8 cellular contexts compared by ENCODE assay signal in the genomic region with DNA sequence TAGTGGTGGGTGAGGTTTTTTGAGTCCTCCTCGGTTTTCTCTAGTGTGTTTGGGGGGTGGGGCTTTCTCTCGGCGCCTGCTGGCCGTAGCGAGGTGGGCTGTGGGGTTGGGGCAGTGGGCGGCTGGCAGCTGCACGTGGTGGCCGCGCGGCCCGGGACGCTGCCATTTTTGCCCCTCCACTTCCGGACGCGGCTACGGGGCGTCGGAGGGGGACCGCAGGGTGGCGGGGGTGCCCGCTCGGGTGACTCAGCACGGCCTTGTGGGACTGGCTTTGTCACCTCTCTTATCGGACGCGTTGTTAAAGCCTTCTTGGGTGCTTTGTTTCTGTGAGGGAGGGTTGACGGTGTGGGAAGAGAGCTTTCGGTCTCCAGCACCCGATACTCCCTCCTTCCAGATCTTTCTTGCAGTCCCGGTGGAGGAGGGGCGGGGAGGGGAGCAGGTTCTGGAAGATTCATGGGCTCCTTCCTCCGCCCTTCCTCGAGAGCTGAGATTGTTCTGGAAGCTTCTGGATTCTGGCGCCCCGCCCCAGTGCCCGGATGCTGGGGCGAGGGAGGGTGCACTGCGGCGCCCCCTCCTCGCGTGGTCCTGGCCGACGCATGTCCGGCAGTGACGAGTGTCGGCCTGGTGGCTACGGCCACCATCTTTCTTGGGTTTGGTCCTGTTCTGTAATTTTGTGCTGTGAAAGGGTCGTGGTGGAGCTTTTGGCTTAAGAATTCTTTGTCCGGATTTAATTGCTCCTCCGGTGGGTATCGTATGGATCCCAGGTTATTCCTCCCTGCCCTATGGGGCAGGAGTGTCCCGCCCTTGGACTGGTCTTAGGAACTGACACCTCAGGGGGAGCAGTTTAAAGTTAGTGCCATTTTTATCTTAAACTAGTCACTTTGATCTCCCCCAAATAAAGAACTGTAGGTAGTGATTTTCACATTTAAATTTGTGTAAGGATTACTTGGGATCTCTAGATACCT. TPM values are rescaled to one million over a fixed set of nuclear protein-coding genes. Genes with fewer than 3 reads are reported as not detected.
DNase-seq lines count a peak whose midpoint lies in the region; ATAC-seq, FAIRE-seq and TF ChIP-seq lines count a peak whose summit lies in the region.

No MANE protein-coding gene starts in this region.

- in situ Hi-C loops in GM23248 (cut with MboI) = no loop called here
- in situ Hi-C loops in HepG2 (cut with HindIII; ENCODE audit: extremely low pct_ligation_motif_present, low pct_unique_long_range_greater_than_20kb) = no loop called here

- no peaks in the 10 kb centered on the region for H3K9me2 ChIP-seq in DOHH2 (replicated peaks; ENCODE audit: control insufficient read depth, low read length)
- H3K9me2 ChIP-seq in GM23248 (ENCODE audit: insufficient read depth) = no peaks in the 10 kb centered on the region

- H3F3A ChIP-seq in DOHH2 (ENCODE audit: control insufficient read depth, insufficient read depth) = peaks cover 55% of the 10 kb centered on the region
- H3F3A ChIP-seq in GM23248 (ENCODE audit: insufficient read depth) = peaks cover 54% of the 10 kb centered on the region

- H3K27me3 ChIP-seq in DOHH2 (ENCODE audit: control insufficient read depth, low read length) (no peaks in the 10 kb centered on the region), GM23248 (replicated peaks; ENCODE audit: insufficient read depth) (no peaks in the 10 kb centered on the region), colonic mucosa (no peaks in the 10 kb centered on the region), HepG2 (ENCODE audit: control insufficient read depth in 1 of 2, insufficient read depth in 2 of 2, low read length in 2 of 2) (no peaks in the 10 kb centered on the region; a peak in 1 of 5 replicates)

- H3K9ac ChIP-seq in GM23248 (peak overlapping the region; percentile 99), colonic mucosa (ENCODE audit: low read depth in 2 of 2, low read length in 2 of 2) (peak overlapping the region; percentile 71 to 100), HepG2 (ENCODE audit: insufficient read depth, low read depth, low read length) (peak overlapping the region; percentile 99)

- H2AFZ ChIP-seq in GM23248 (no peak overlapping the region; the same call in 1 of the 2 replicates), HepG2 (ENCODE audit: low read length) (no peak overlapping the region)

- H3K27ac ChIP-seq in DOHH2 (ENCODE audit: low read depth, low read length) = peak overlapping the region; percentile 83
- H3K27ac ChIP-seq in GM23248 = peak overlapping the region; percentile 93
- H3K27ac ChIP-seq in colonic mucosa = peak overlapping the region; percentile 97
- peak overlapping the region; percentile 96 for H3K27ac ChIP-seq in HepG2 (ENCODE audit: extremely low read length, insufficient read depth, low read length)

- intact Hi-C loops in colonic mucosa (cut with DNase I) (no loop called here), HepG2 (cut with micrococcal nuclease; ENCODE audit: unreplicated experiment) (no loop called here)

- H3K9me3 ChIP-seq in DOHH2 (ENCODE audit: control insufficient read depth, insufficient read depth, low read length) (no peaks in the 10 kb centered on the region), GM23248 (ENCODE audit: low read depth) (no peaks in the 10 kb centered on the region), colonic mucosa (no peaks in the 10 kb centered on the region), HepG2 (ENCODE audit: low read length) (no peaks in the 10 kb centered on the region)

- POLR2A ChIA-PET in HepG2 (lab: Yijun Ruan, JAX) = interaction anchor here (1.0 to 8.4 kb wide), 36 partner anchors 8 to 621 kb away, joined by 3 to 264 read pairs (median 9); partner anchors contain the start of genes AARS2, GTPBP2, MRPL14 and SLC29A1

- peaks cover 57% of the 10 kb centered on the region for H3K36me3 ChIP-seq in DOHH2 (ENCODE audit: control insufficient read depth, low read length)
- H3K36me3 ChIP-seq in GM23248 (ENCODE audit: low read depth) = peaks cover 47% of the 10 kb centered on the region
- peaks cover 22% of the 10 kb centered on the region for H3K36me3 ChIP-seq in colonic mucosa
- H3K36me3 ChIP-seq in HepG2 (replicated peaks in 1 of 2; ENCODE audit: control insufficient read depth in 1 of 2, insufficient read depth in 2 of 2, low read length in 2 of 2) = peaks cover 24 to 45% of the 10 kb centered on the region in 2 experiments

- no peak for FAIRE-seq in HepG2 (lab: Jason Lieb, UNC)

- 0 out of 2 replicates have a peak, but pooled peaks have one; percentile 4 for TF ChIP-seq RAD21 in HepG2 (CRISPR knock-in tag; IDR thresholded peaks at IDR 0.05)

- CTCF ChIA-PET in HepG2 (lab: Yijun Ruan, JAX; ENCODE audit: low intra/inter-chr PET ratio, low total read pairs) = no interaction called here

- ATAC-seq in HepG2 = peak; percentile 13

- H3K4me2 ChIP-seq in DOHH2 (ENCODE audit: low read length) = peak overlapping the region; percentile 74
- H3K4me2 ChIP-seq in GM23248 (ENCODE audit: unreplicated experiment) = peak overlapping the region; percentile 100
- peak overlapping the region; percentile 85 for H3K4me2 ChIP-seq in HepG2 (ENCODE audit: low read depth, low read length)

- no peak; a peak in 1 of 4 replicates for TF ChIP-seq POLR2A in HepG2 (IDR thresholded peaks at IDR 0.05; ENCODE audit: insufficient read depth in 1 of 2, low read depth in 2 of 2, low read length in 2 of 2)

- TF ChIP-seq EP300 in HepG2 (IDR thresholded peaks at IDR 0.05; ENCODE audit: low read depth in 2 of 2, low read length in 2 of 2) = peak in 1 of 2 experiments; percentile 35; a peak in 1 of 4 replicates
- 0 out of 2 replicates have a peak, but pooled peaks have one; percentile 13 for TF ChIP-seq EP300 in HepG2 (CRISPR knock-in tag; IDR thresholded peaks at IDR 0.05; ENCODE audit: borderline replicate concordance)

- H3K4me1 ChIP-seq in DOHH2 (ENCODE audit: control insufficient read depth, low read length) = peaks cover 32% of the 10 kb centered on the region
- peaks cover 19% of the 10 kb centered on the region for H3K4me1 ChIP-seq in GM23248 (ENCODE audit: insufficient read depth)
- H3K4me1 ChIP-seq in colonic mucosa = peaks cover 4% of the 10 kb centered on the region
- peaks cover 70% of the 10 kb centered on the region for H3K4me1 ChIP-seq in HepG2 (ENCODE audit: insufficient read depth, low read length)

- WGBS in GM23248 (ENCODE audit: low coverage in 1 of 2, low lambda C conversion rate in 2 of 2, missing lambda C conversion rate in 2 of 2), 2 experiments = 1% methylated on average over 29 to 52 of the region's 52 CpGs
- 2% methylated on average over 32 of the region's 52 CpGs for WGBS in HepG2 (ENCODE audit: low lambda C conversion rate)

- H3K4me3 ChIP-seq in DOHH2 (ENCODE audit: low read length) (peak overlapping the region; percentile 83), GM23248 (peak overlapping the region; percentile 100), colonic mucosa (peak overlapping the region; percentile 91), HepG2 (replicated peaks in 1 of 3; ENCODE audit: insufficient read depth in 1 of 3, low read depth in 2 of 3, low read length in 3 of 3) (peak overlapping the region; percentile 81 to 97 (median 87))

- peaks cover 45% of the 10 kb centered on the region for H3K79me2 ChIP-seq in DOHH2 (ENCODE audit: control insufficient read depth, low read length)
- H3K79me2 ChIP-seq in GM23248 (ENCODE audit: insufficient read depth) = peaks cover 57% of the 10 kb centered on the region
- H3K79me2 ChIP-seq in HepG2 (ENCODE audit: insufficient read depth, low read length) = peaks cover 54% of the 10 kb centered on the region

- BruUV-seq in HepG2 (replicated peaks; lab: Mats Ljungman, UMichigan) = TSS peak; percentile 52

- TF ChIP-seq CTCF in DOHH2 (IDR thresholded peaks at IDR 0.05; ENCODE audit: low read depth, low read length, poor library complexity, severe bottlenecking) (no peak), colonic mucosa (IDR thresholded peaks at IDR 0.05) (no peak), HepG2 (CRISPR knock-in tag; IDR thresholded peaks at IDR 0.05) (no peak)

- DNase-seq in GM23248 = peak; percentile 81
- peak; percentile 46 for DNase-seq in MV-4-11 (lab: John Stamatoyannopoulos, UW)
- DNase-seq in activated CD4-positive, alpha-beta T cell treated with anti-CD3 and anti-CD28 coated beads for 48 hours = peak; percentile 90
- peak; percentile 88 for DNase-seq in colonic mucosa
- DNase-seq in HepG2 (ENCODE audit: low spot score) = peak; percentile 36
- DNase-seq in stimulated activated CD4-positive, alpha-beta T cell treated with anti-CD3 and anti-CD28 coated beads, Interleukin-2, amount 100 ng/mL, for 4 hours (ENCODE audit: low read depth) = peak; percentile 89
- no peak for DNase-seq in DMS153 (lab: John Stamatoyannopoulos, UW)

- H4K20me1 ChIP-seq in DOHH2 (ENCODE audit: control insufficient read depth, insufficient read depth, low read depth, low read length) (peaks cover 34% of the 10 kb centered on the region), GM23248 (ENCODE audit: insufficient read depth) (peaks cover 40% of the 10 kb centered on the region; the same call in 1 of the 2 replicates), HepG2 (ENCODE audit: insufficient read depth, low read length) (peaks cover 56% of the 10 kb centered on the region)

RNA-seq across cellular contexts. Expression of gene HSP90AB1, which starts 0.7 kb away (rescaled TPM):
- 686 and 732 TPM in 2 replicates for total RNA-seq in GM23248 (2014; rRNA removed; shearing (Covaris generic))
- polyA plus RNA-seq in GM23248 (2016; fragmentation: Nextera tagmentation; extraction: Ambion mirVana) (392 and 395 TPM in 2 replicates), HepG2 (2011; rRNA removed) (1,076 and 1,325 TPM in 2 replicates)
- total RNA-seq in colonic mucosa (1,000 to 10,000 TPM in 1 of 2 donors, 100 to 1,000 TPM in 1; 409 to 1,163 TPM), HepG2 (2016; rRNA removed; fragmentation: Illumina TruSeq; extraction: Trizol) (1,472 and 2,212 TPM in 2 replicates)
- total RNA-seq in HepG2 (2016; cell fraction: cytosol; rRNA removed; fragmentation: Illumina TruSeq; extraction: Trizol; ENCODE audit: low read depth) = 123 and 155 TPM in 2 replicates
- total RNA-seq in HepG2 (2016; cell fraction: insoluble cytoplasmic fraction; rRNA removed; fragmentation: Illumina TruSeq; extraction: Trizol) = 1,508 and 1,964 TPM in 2 replicates
- total RNA-seq in HepG2 (2016; cell fraction: membrane; rRNA removed; fragmentation: Illumina TruSeq; extraction: Trizol) = 383 and 490 TPM in 2 replicates
- total RNA-seq in HepG2 (2016; cell fraction: nucleus; rRNA removed; fragmentation: Illumina TruSeq; extraction: Trizol) = 1,014 and 1,081 TPM in 2 replicates
- 1,072 and 1,224 TPM in 2 replicates for polyA plus RNA-seq in HepG2 (2011; cell fraction: cytosol; rRNA removed)
- 279 and 406 TPM in 2 replicates for polyA plus RNA-seq in HepG2 (2011; cell fraction: nucleus; rRNA removed)
- polyA plus RNA-seq in HepG2 (2012) = 1,683 and 1,883 TPM in 2 replicates
- polyA plus RNA-seq in HepG2 (2016; cell fraction: cytosol; fragmentation: Illumina TruSeq; extraction: Trizol; ENCODE audit: low read depth) = 155 and 188 TPM in 2 replicates
- polyA plus RNA-seq in HepG2 (2016; cell fraction: insoluble cytoplasmic fraction; fragmentation: Illumina TruSeq; extraction: Trizol; ENCODE audit: low read depth) = 2,023 and 2,380 TPM in 2 replicates
- 336 and 456 TPM in 2 replicates for polyA plus RNA-seq in HepG2 (2016; cell fraction: membrane; fragmentation: Illumina TruSeq; extraction: Trizol; ENCODE audit: low read depth)
- 1,245 and 1,272 TPM in 2 replicates for polyA plus RNA-seq in HepG2 (2016; cell fraction: nucleus; fragmentation: Illumina TruSeq; extraction: Trizol; ENCODE audit: insufficient read depth, low read depth)
- 1,001 and 1,123 TPM in 2 replicates for polyA minus RNA-seq in HepG2 (2011; rRNA and poly(A)+ RNA removed; ENCODE audit: low replicate concordance)
- 1,091 and 1,101 TPM in 2 replicates for polyA minus RNA-seq in HepG2 (2011; cell fraction: cytosol; rRNA and poly(A)+ RNA removed)
- polyA minus RNA-seq in HepG2 (2011; cell fraction: nucleus; rRNA and poly(A)+ RNA removed) = 271 and 440 TPM in 2 replicates

RNA-seq across cellular contexts. Expression of gene SLC35B2, which starts 9.7 kb away (rescaled TPM):
- 106 and 114 TPM in 2 replicates for total RNA-seq in GM23248 (2014; rRNA removed; shearing (Covaris generic))
- polyA plus RNA-seq in GM23248 (2016; fragmentation: Nextera tagmentation; extraction: Ambion mirVana) = 101 and 103 TPM in 2 replicates
- 10 to 100 TPM; 42.7 to 52.2 TPM for total RNA-seq in colonic mucosa
- total RNA-seq in HepG2 (2016; rRNA removed; fragmentation: Illumina TruSeq; extraction: Trizol) = 34.9 and 61.1 TPM in 2 replicates
- total RNA-seq in HepG2 (2016; cell fraction: cytosol; rRNA removed; fragmentation: Illumina TruSeq; extraction: Trizol; ENCODE audit: low read depth) = 21.2 and 24.1 TPM in 2 replicates
- 35.1 and 62.8 TPM in 2 replicates for total RNA-seq in HepG2 (2016; cell fraction: insoluble cytoplasmic fraction; rRNA removed; fragmentation: Illumina TruSeq; extraction: Trizol)
- total RNA-seq in HepG2 (2016; cell fraction: membrane; rRNA removed; fragmentation: Illumina TruSeq; extraction: Trizol) = 44.9 and 53.8 TPM in 2 replicates
- total RNA-seq in HepG2 (2016; cell fraction: nucleus; rRNA removed; fragmentation: Illumina TruSeq; extraction: Trizol) = 56.1 and 63.9 TPM in 2 replicates
- 148 and 168 TPM in 2 replicates for polyA plus RNA-seq in HepG2 (2011; rRNA removed)
- 139 and 176 TPM in 2 replicates for polyA plus RNA-seq in HepG2 (2011; cell fraction: cytosol; rRNA removed)
- polyA plus RNA-seq in HepG2 (2011; cell fraction: nucleus; rRNA removed) = 99.4 and 112 TPM in 2 replicates
- polyA plus RNA-seq in HepG2 (2012) = 54.8 and 61.1 TPM in 2 replicates
- polyA plus RNA-seq in HepG2 (2016; cell fraction: cytosol; fragmentation: Illumina TruSeq; extraction: Trizol; ENCODE audit: low read depth) = 26.8 and 34.1 TPM in 2 replicates
- 41.4 and 43.9 TPM in 2 replicates for polyA plus RNA-seq in HepG2 (2016; cell fraction: insoluble cytoplasmic fraction; fragmentation: Illumina TruSeq; extraction: Trizol; ENCODE audit: low read depth)
- polyA plus RNA-seq in HepG2 (2016; cell fraction: membrane; fragmentation: Illumina TruSeq; extraction: Trizol; ENCODE audit: low read depth) = 45.2 and 53.5 TPM in 2 replicates
- polyA plus RNA-seq in HepG2 (2016; cell fraction: nucleus; fragmentation: Illumina TruSeq; extraction: Trizol; ENCODE audit: insufficient read depth, low read depth) = 95.9 and 97.5 TPM in 2 replicates
- 148 and 221 TPM in 2 replicates for polyA minus RNA-seq in HepG2 (2011; rRNA and poly(A)+ RNA removed; ENCODE audit: low replicate concordance)
- polyA minus RNA-seq in HepG2 (2011; cell fraction: cytosol; rRNA and poly(A)+ RNA removed) = 47.0 and 47.4 TPM in 2 replicates
- 26.1 and 26.9 TPM in 2 replicates for polyA minus RNA-seq in HepG2 (2011; cell fraction: nucleus; rRNA and poly(A)+ RNA removed)

RNA-seq across cellular contexts. Expression of gene NFKBIE, which starts 17.7 kb away (rescaled TPM):
- 2.3 and 6.3 TPM in 2 replicates for total RNA-seq in GM23248 (2014; rRNA removed; shearing (Covaris generic))
- polyA plus RNA-seq in GM23248 (2016; fragmentation: Nextera tagmentation; extraction: Ambion mirVana) (3.5 and 4.5 TPM in 2 replicates), HepG2 (2011; rRNA removed) (6.7 and 8.5 TPM in 2 replicates)
- total RNA-seq in colonic mucosa (10 to 100 TPM; 11.9 to 18.8 TPM), HepG2 (2016; rRNA removed; fragmentation: Illumina TruSeq; extraction: Trizol) (14.5 and 15.0 TPM in 2 replicates)
- total RNA-seq in HepG2 (2016; cell fraction: cytosol; rRNA removed; fragmentation: Illumina TruSeq; extraction: Trizol; ENCODE audit: low read depth) = 5.3 and 5.4 TPM in 2 replicates
- 15.7 and 16.3 TPM in 2 replicates for total RNA-seq in HepG2 (2016; cell fraction: insoluble cytoplasmic fraction; rRNA removed; fragmentation: Illumina TruSeq; extraction: Trizol)
- 10.7 and 10.8 TPM in 2 replicates for total RNA-seq in HepG2 (2016; cell fraction: membrane; rRNA removed; fragmentation: Illumina TruSeq; extraction: Trizol)
- 8.5 and 11.8 TPM in 2 replicates for total RNA-seq in HepG2 (2016; cell fraction: nucleus; rRNA removed; fragmentation: Illumina TruSeq; extraction: Trizol)
- 7.7 and 9.3 TPM in 2 replicates for polyA plus RNA-seq in HepG2 (2011; cell fraction: cytosol; rRNA removed)
- polyA plus RNA-seq in HepG2 (2011; cell fraction: nucleus; rRNA removed) = 11.7 and 15.6 TPM in 2 replicates
- polyA plus RNA-seq in HepG2 (2012) = 7.1 TPM in 2 replicates
- 3.3 and 4.0 TPM in 2 replicates for polyA plus RNA-seq in HepG2 (2016; cell fraction: cytosol; fragmentation: Illumina TruSeq; extraction: Trizol; ENCODE audit: low read depth)
- polyA plus RNA-seq in HepG2 (2016; cell fraction: insoluble cytoplasmic fraction; fragmentation: Illumina TruSeq; extraction: Trizol; ENCODE audit: low read depth) = 14.6 and 14.8 TPM in 2 replicates
- 5.7 and 7.3 TPM in 2 replicates for polyA plus RNA-seq in HepG2 (2016; cell fraction: membrane; fragmentation: Illumina TruSeq; extraction: Trizol; ENCODE audit: low read depth)
- polyA plus RNA-seq in HepG2 (2016; cell fraction: nucleus; fragmentation: Illumina TruSeq; extraction: Trizol; ENCODE audit: insufficient read depth, low read depth) = 14.2 and 16.3 TPM in 2 replicates
- 3.3 and 10.9 TPM in 2 replicates for polyA minus RNA-seq in HepG2 (2011; rRNA and poly(A)+ RNA removed; ENCODE audit: low replicate concordance)
- polyA minus RNA-seq in HepG2 (2011; cell fraction: cytosol; rRNA and poly(A)+ RNA removed) = 4.6 and 6.2 TPM in 2 replicates
- 4.5 and 8.3 TPM in 2 replicates for polyA minus RNA-seq in HepG2 (2011; cell fraction: nucleus; rRNA and poly(A)+ RNA removed)

RNA-seq across cellular contexts. Expression of gene TMEM151B, which starts 22.6 kb away (rescaled TPM):
- total RNA-seq in GM23248 (2014; rRNA removed; shearing (Covaris generic)) = not detected in 2 replicates
- polyA plus RNA-seq in GM23248 (2016; fragmentation: Nextera tagmentation; extraction: Ambion mirVana) (not detected in 2 replicates), HepG2 (2011; rRNA removed) (0.01 TPM in 1 of 2 replicates, not detected in the other)
- total RNA-seq in colonic mucosa (under 1 TPM; 0.12 to 0.19 TPM), HepG2 (2016; rRNA removed; fragmentation: Illumina TruSeq; extraction: Trizol) (not detected in 2 replicates)
- not detected in 2 replicates for total RNA-seq in HepG2 (2016; cell fraction: cytosol; rRNA removed; fragmentation: Illumina TruSeq; extraction: Trizol; ENCODE audit: low read depth)
- 0.06 TPM in 1 of 2 replicates, not detected in the other for total RNA-seq in HepG2 (2016; cell fraction: insoluble cytoplasmic fraction; rRNA removed; fragmentation: Illumina TruSeq; extraction: Trizol)
- total RNA-seq in HepG2 (2016; cell fraction: membrane; rRNA removed; fragmentation: Illumina TruSeq; extraction: Trizol) = not detected in 2 replicates
- not detected in 2 replicates for total RNA-seq in HepG2 (2016; cell fraction: nucleus; rRNA removed; fragmentation: Illumina TruSeq; extraction: Trizol)
- 0.01 TPM in 1 of 2 replicates, not detected in the other for polyA plus RNA-seq in HepG2 (2011; cell fraction: cytosol; rRNA removed)
- polyA plus RNA-seq in HepG2 (2011; cell fraction: nucleus; rRNA removed) = 0.02 TPM in 1 of 2 replicates, not detected in the other
- 0.19 TPM in 2 replicates for polyA plus RNA-seq in HepG2 (2012)
- polyA plus RNA-seq in HepG2 (2016; cell fraction: cytosol; fragmentation: Illumina TruSeq; extraction: Trizol; ENCODE audit: low read depth) = not detected in 2 replicates
- polyA plus RNA-seq in HepG2 (2016; cell fraction: insoluble cytoplasmic fraction; fragmentation: Illumina TruSeq; extraction: Trizol; ENCODE audit: low read depth) = not detected in 2 replicates
- not detected in 2 replicates for polyA plus RNA-seq in HepG2 (2016; cell fraction: membrane; fragmentation: Illumina TruSeq; extraction: Trizol; ENCODE audit: low read depth)
- not detected in 2 replicates for polyA plus RNA-seq in HepG2 (2016; cell fraction: nucleus; fragmentation: Illumina TruSeq; extraction: Trizol; ENCODE audit: insufficient read depth, low read depth)
- not detected in 2 replicates for polyA minus RNA-seq in HepG2 (2011; rRNA and poly(A)+ RNA removed; ENCODE audit: low replicate concordance)
- not detected in 2 replicates for polyA minus RNA-seq in HepG2 (2011; cell fraction: cytosol; rRNA and poly(A)+ RNA removed)
- not detected in 2 replicates for polyA minus RNA-seq in HepG2 (2011; cell fraction: nucleus; rRNA and poly(A)+ RNA removed)

RNA-seq across cellular contexts. Expression of gene SLC29A1, which starts 24.2 kb away (rescaled TPM):
- total RNA-seq in GM23248 (2014; rRNA removed; shearing (Covaris generic)) = 12.2 and 17.1 TPM in 2 replicates
- polyA plus RNA-seq in GM23248 (2016; fragmentation: Nextera tagmentation; extraction: Ambion mirVana) = 18.4 and 19.2 TPM in 2 replicates
- total RNA-seq in colonic mucosa = 10 to 100 TPM; 17.0 to 19.1 TPM
- total RNA-seq in HepG2 (2016; rRNA removed; fragmentation: Illumina TruSeq; extraction: Trizol) = 23.1 and 43.2 TPM in 2 replicates
- total RNA-seq in HepG2 (2016; cell fraction: cytosol; rRNA removed; fragmentation: Illumina TruSeq; extraction: Trizol; ENCODE audit: low read depth) = 19.7 and 24.6 TPM in 2 replicates
- 22.9 and 41.9 TPM in 2 replicates for total RNA-seq in HepG2 (2016; cell fraction: insoluble cytoplasmic fraction; rRNA removed; fragmentation: Illumina TruSeq; extraction: Trizol)
- 37.5 and 40.9 TPM in 2 replicates for total RNA-seq in HepG2 (2016; cell fraction: membrane; rRNA removed; fragmentation: Illumina TruSeq; extraction: Trizol)
- total RNA-seq in HepG2 (2016; cell fraction: nucleus; rRNA removed; fragmentation: Illumina TruSeq; extraction: Trizol) = 42.6 and 53.1 TPM in 2 replicates
- 95.5 and 106 TPM in 2 replicates for polyA plus RNA-seq in HepG2 (2011; rRNA removed)
- polyA plus RNA-seq in HepG2 (2011; cell fraction: cytosol; rRNA removed) = 92.8 and 113 TPM in 2 replicates
- polyA plus RNA-seq in HepG2 (2011; cell fraction: nucleus; rRNA removed) = 132 and 138 TPM in 2 replicates
- 38.8 and 43.9 TPM in 2 replicates for polyA plus RNA-seq in HepG2 (2012)
- polyA plus RNA-seq in HepG2 (2016; cell fraction: cytosol; fragmentation: Illumina TruSeq; extraction: Trizol; ENCODE audit: low read depth) = 32.1 and 36.6 TPM in 2 replicates
- 35.2 and 35.6 TPM in 2 replicates for polyA plus RNA-seq in HepG2 (2016; cell fraction: insoluble cytoplasmic fraction; fragmentation: Illumina TruSeq; extraction: Trizol; ENCODE audit: low read depth)
- polyA plus RNA-seq in HepG2 (2016; cell fraction: membrane; fragmentation: Illumina TruSeq; extraction: Trizol; ENCODE audit: low read depth) = 48.6 and 49.6 TPM in 2 replicates
- polyA plus RNA-seq in HepG2 (2016; cell fraction: nucleus; fragmentation: Illumina TruSeq; extraction: Trizol; ENCODE audit: insufficient read depth, low read depth) = 82.7 and 90.9 TPM in 2 replicates
- 236 and 248 TPM in 2 replicates for polyA minus RNA-seq in HepG2 (2011; rRNA and poly(A)+ RNA removed; ENCODE audit: low replicate concordance)
- 35.4 and 40.0 TPM in 2 replicates for polyA minus RNA-seq in HepG2 (2011; cell fraction: cytosol; rRNA and poly(A)+ RNA removed)
- 37.0 and 39.3 TPM in 2 replicates for polyA minus RNA-seq in HepG2 (2011; cell fraction: nucleus; rRNA and poly(A)+ RNA removed)
